ENCODE assay signal across 13 cellular contexts in genomic region chr10:116665541-116666125, GRCh38. TPM values are rescaled to one million over a fixed set of nuclear protein-coding genes. Genes with fewer than 3 reads are reported as not detected.
DNase-seq lines count a peak whose midpoint lies in the region; ATAC-seq and TF ChIP-seq lines count a peak whose summit lies in the region.
"Had no signal": no experiment of that assay in that cellular context is flagged by ENCODE, and none has a peak within 500 bp of the region (broad histone marks: within the 10 kb centered on the region; RNA-seq: fewer than 3 reads in every experiment).

No MANE protein-coding gene starts in this region.

- no peak overlapping the region for H2AK9ac ChIP-seq in IMR-90 (replicated peaks; ENCODE audit: low read depth, low read length, poor library complexity)

- TF ChIP-seq POLR2A in IMR-90 (IDR thresholded peaks at IDR 0.05; ENCODE audit: low read depth, low read length), result no peak

- TF ChIP-seq RAD21 in IMR-90 (IDR thresholded peaks at IDR 0.05; ENCODE audit: low read length), result no peak

- CTCF ChIA-PET in IMR-90 (lab: Yijun Ruan, JAX), result interaction anchor here (0.6 to 1.0 kb wide), 2 partner anchors 16 to 134 kb away, joined by 3 read pairs; no protein-coding TSS in a partner anchor
- CTCF ChIA-PET in PC-3 (lab: Charles Lee), result no interaction called here

- no peaks in the 10 kb centered on the region for H3K36me3 ChIP-seq in IMR-90 (ENCODE audit: control insufficient read depth, insufficient read depth, low read length)
- no peaks in the 10 kb centered on the region for H3K36me3 ChIP-seq in skeletal muscle tissue (ENCODE audit: control insufficient read depth in 3 of 3, insufficient read depth in 3 of 3, low read length in 3 of 3)
- H3K36me3 ChIP-seq in PC-3 (ENCODE audit: low read depth, low read length), result no peaks in the 10 kb centered on the region

- intact Hi-C loops in IMR-90 (cut with micrococcal nuclease) (no loop called here), dorsolateral prefrontal cortex (cut with DNase I) (no loop called here), PC-3 (cut with micrococcal nuclease) (no loop called here), posterior cingulate gyrus (cut with DNase I) (no loop called here)

- no peak overlapping the region for H2BK20ac ChIP-seq in IMR-90 (ENCODE audit: low read depth, low read length)

- H4K20me1 ChIP-seq in IMR-90 (ENCODE audit: insufficient read depth, low read length) (no peaks in the 10 kb centered on the region), PC-3 (ENCODE audit: low read length) (no peaks in the 10 kb centered on the region)

- no peak overlapping the region for H2BK5ac ChIP-seq in IMR-90 (ENCODE audit: low read depth, low read length, poor library complexity, severe bottlenecking)

- no peak overlapping the region for H2BK120ac ChIP-seq in IMR-90 (ENCODE audit: low read depth, low read length)

- H3K4me1 ChIP-seq in IMR-90 (ENCODE audit: control insufficient read depth, insufficient read depth, low read length), result peaks cover 2% of the 10 kb centered on the region; the same call in 1 of the 2 replicates
- peaks cover 0 to 8% (median 0%) of the 10 kb centered on the region in 3 donors for H3K4me1 ChIP-seq in skeletal muscle tissue (ENCODE audit: control insufficient read depth in 3 of 3, insufficient read depth in 3 of 3, low read length in 3 of 3)
- peaks cover 8% of the 10 kb centered on the region; the same call in 1 of the 2 replicates for H3K4me1 ChIP-seq in PC-3 (ENCODE audit: insufficient read depth, low read length)

- no peak overlapping the region for H2BK15ac ChIP-seq in IMR-90 (ENCODE audit: low read depth, low read length)

- dilution Hi-C loops in IMR-90 (cut with HindIII; ENCODE audit: low sequenced_read_pairs, unreplicated experiment), result no loop called here

- no peak overlapping the region for H3K4me3 ChIP-seq in IMR-90 (ENCODE audit: insufficient read depth, low read depth, low read length)
- peak overlapping the region in 39 of 59 donors; percentile 2 to 54 (median 32) for H3K4me3 ChIP-seq in dorsolateral prefrontal cortex
- peak overlapping the region; percentile 40 to 62 (median 60) for H3K4me3 ChIP-seq in skeletal muscle tissue (ENCODE audit: low read length in 3 of 3)
- no peak overlapping the region for H3K4me3 ChIP-seq in PC-3 (ENCODE audit: low read length)

- no peaks in the 10 kb centered on the region for H3K9me2 ChIP-seq in PC-3 (replicated peaks; ENCODE audit: low read length)

- H3K56ac ChIP-seq in IMR-90 (ENCODE audit: extremely low read depth, insufficient read depth, low read length), result no peak overlapping the region

- H4K91ac ChIP-seq in IMR-90 (ENCODE audit: insufficient read depth, low read depth, low read length), result no peak overlapping the region

- H3K18ac ChIP-seq in IMR-90 (ENCODE audit: low read depth, low read length), result no peak overlapping the region

- H3K27me3 ChIP-seq in IMR-90 (ENCODE audit: control insufficient read depth, insufficient read depth, low read length), result no peaks in the 10 kb centered on the region
- H3K27me3 ChIP-seq in dorsolateral prefrontal cortex, result peaks cover 0 to 2% (median 0%) of the 10 kb centered on the region in 45 donors
- peaks cover 0 to 13% (median 7%) of the 10 kb centered on the region in 3 donors for H3K27me3 ChIP-seq in skeletal muscle tissue (ENCODE audit: control insufficient read depth in 3 of 3, insufficient read depth in 3 of 3, low read length in 3 of 3)
- H3K27me3 ChIP-seq in PC-3 (ENCODE audit: low read length), result peaks cover 4% of the 10 kb centered on the region; the same call in 1 of the 2 replicates

- no peaks in the 10 kb centered on the region for H3F3A ChIP-seq in PC-3 (ENCODE audit: low read length, unreplicated experiment)

- in situ Hi-C loops in IMR-90 (cut with MboI; ENCODE audit: low sequenced_read_pairs), result no loop called here

- H3K4ac ChIP-seq in IMR-90 (ENCODE audit: low read depth, low read length), result no peak overlapping the region

- ATAC-seq in IMR-90 (ENCODE audit: low read depth) (peak; percentile 55), PC-3 (no peak)
- ATAC-seq: activated CD4-positive, CD25-positive, alpha-beta regulatory T cell treated with anti-CD3 and anti-CD28 coated beads, Interleukin-2, amount 50 U/mL, for 24 hours had no signal

- H3K79me1 ChIP-seq in IMR-90 (ENCODE audit: low read depth in 1 of 2, low read length in 2 of 2), result no peaks in the 10 kb centered on the region

- no peak overlapping the region for H4K8ac ChIP-seq in IMR-90 (ENCODE audit: low read depth in 2 of 2, low read length in 2 of 2)

- 38% methylated on average over 8 of the region's 13 CpGs; no CpG with 5 or more reads in 1 of the 2 experiments for WGBS in IMR-90 (ENCODE audit: extremely low coverage in 2 of 2, insufficient read length in 1 of 2), 2 experiments

- H2AFZ ChIP-seq in IMR-90 (replicated peaks; ENCODE audit: low read length, poor library complexity) (no peak overlapping the region), PC-3 (ENCODE audit: low read length) (no peak overlapping the region)

- H3K79me2 ChIP-seq in PC-3 (ENCODE audit: low read length), result no peaks in the 10 kb centered on the region

- no peaks in the 10 kb centered on the region for H3K9me1 ChIP-seq in IMR-90 (ENCODE audit: insufficient read depth, low read length)

- H3K27ac ChIP-seq in IMR-90 (ENCODE audit: insufficient read depth, low read length), result no peak overlapping the region
- H3K27ac ChIP-seq in dorsolateral prefrontal cortex, result peak overlapping the region in 4 of 59 donors; percentile 7 to 19 (median 12)
- no peak overlapping the region for H3K27ac ChIP-seq in skeletal muscle tissue (ENCODE audit: low read depth, low read length)
- no peak overlapping the region for H3K27ac ChIP-seq in PC-3 (ENCODE audit: low read length)
- H3K27ac ChIP-seq: C4-2B had no signal

- H3K23ac ChIP-seq in IMR-90 (ENCODE audit: low read depth, low read length), result no peak overlapping the region

- no peak overlapping the region for H4K5ac ChIP-seq in IMR-90 (ENCODE audit: low read depth, low read length)

- DNase-seq in IMR-90 (peak; percentile 5), dorsolateral prefrontal cortex (peak in 1 of 10 donors; percentile 28), medulla oblongata (ENCODE audit: extremely low spot score) (peak; percentile 36), NCI-H510A (lab: John Stamatoyannopoulos, UW) (no peak), PC-3 (no peak), posterior cingulate gyrus (no peak), NCI-H2171 treated with DMSO at 0.1 percent for 48 hours (lab: John Stamatoyannopoulos, UW) (no peak)
- DNase-seq: NCI-H146 had no signal

- no peak for TF ChIP-seq CTCF in IMR-90 (conservative IDR thresholded peaks at IDR 0.05; ENCODE audit: low read depth, low read length)
- TF ChIP-seq CTCF in dorsolateral prefrontal cortex (IDR thresholded peaks at IDR 0.05 in 54 of 56, conservative IDR thresholded peaks at IDR 0.05 in 2 of 56; ENCODE audit: low read depth in 1 of 56, partially characterized antibody in 56 of 56), result no peak
- TF ChIP-seq CTCF in PC-3 (conservative IDR thresholded peaks at IDR 0.05; ENCODE audit: low read depth, low read length), result no peak

- H3K4me2 ChIP-seq in IMR-90 (ENCODE audit: low read depth, low read length) (peak overlapping the region; percentile 56; the same call in 1 of the 2 replicates), PC-3 (ENCODE audit: low read length) (no peak overlapping the region)

- H2AK5ac ChIP-seq in IMR-90 (ENCODE audit: low read depth, low read length), result no peak overlapping the region

- peaks cover 2% of the 10 kb centered on the region; the same call in 1 of the 2 replicates for H3K9me3 ChIP-seq in IMR-90 (ENCODE audit: control insufficient read depth, insufficient read depth, low read length)
- H3K9me3 ChIP-seq in skeletal muscle tissue (ENCODE audit: control insufficient read depth in 3 of 3, low read length in 3 of 3), result peaks cover 0 to 4% (median 0%) of the 10 kb centered on the region in 3 donors
- H3K9me3 ChIP-seq in PC-3 (ENCODE audit: low read length), result no peaks in the 10 kb centered on the region

- BruUV-seq in IMR-90 (replicated peaks; lab: Mats Ljungman, UMichigan) (no TSS peak), PC-3 (replicated peaks; lab: Mats Ljungman, UMichigan) (no TSS peak)

- H3K14ac ChIP-seq in IMR-90 (replicated peaks; ENCODE audit: low read depth, low read length), result no peak overlapping the region

- POLR2A ChIA-PET in IMR-90 (lab: Charles Lee; ENCODE audit: unreplicated experiment) (no interaction called here), PC-3 (lab: Charles Lee; ENCODE audit: unreplicated experiment) (no interaction called here)

- H3K9ac ChIP-seq in IMR-90 (ENCODE audit: low read depth, low read length) (no peak overlapping the region), skeletal muscle tissue (ENCODE audit: low read depth in 1 of 3, low read length in 3 of 3) (peak overlapping the region; percentile 16 to 68 (median 52)), PC-3 (ENCODE audit: low read length) (no peak overlapping the region)

TF ChIP-seq in IMR-90, 13 proteins besides CTCF, POLR2A, EP300 and RAD21 (continues in another document):
- TF ChIP-seq MAZ (IDR thresholded peaks at IDR 0.05; ENCODE audit: borderline replicate concordance, low read depth, low read length) (no peak), RCOR1 (IDR thresholded peaks at IDR 0.05; ENCODE audit: insufficient replicate concordance, low read length) (no peak), SMC3 (IDR thresholded peaks at IDR 0.05; ENCODE audit: low read depth, low read length) (no peak), MAFK (IDR thresholded peaks at IDR 0.05; ENCODE audit: low read depth, low read length) (no peak), CHD1 (IDR thresholded peaks at IDR 0.05; ENCODE audit: low read depth, low read length) (no peak), USF2 (IDR thresholded peaks at IDR 0.05; ENCODE audit: low read depth, low read length) (no peak), CEBPB (IDR thresholded peaks at IDR 0.05; ENCODE audit: low read depth, low read length) (no peak), MXI1 (IDR thresholded peaks at IDR 0.05; ENCODE audit: borderline replicate concordance, low read depth, low read length) (no peak), BHLHE40 (IDR thresholded peaks at IDR 0.05; ENCODE audit: low read depth, low read length) (no peak), FOS (IDR thresholded peaks at IDR 0.05; ENCODE audit: low read depth, low read length) (no peak)

RNA-seq across cellular contexts. Expression of gene PNLIPRP2, which starts 44.9 kb away (rescaled TPM):
- not detected in 2 replicates for total RNA-seq in IMR-90 (2012; rRNA removed)
- not detected in 2 replicates for polyA plus RNA-seq in IMR-90 (2012; rRNA removed)
- not detected in 2 replicates for polyA plus RNA-seq in IMR-90 (2012; cell fraction: cytosol; rRNA removed)
- not detected in 2 replicates for polyA plus RNA-seq in IMR-90 (2012; cell fraction: nucleus; rRNA removed; ENCODE audit: low replicate concordance)
- total RNA-seq in dorsolateral prefrontal cortex, result not detected
- not detected for total RNA-seq in skeletal muscle tissue
- not detected in 2 replicates for total RNA-seq in PC-3 (2014; rRNA removed)
- total RNA-seq: activated T-helper 1 cell treated with anti-CD3 and anti-CD28 coated beads, Interleukin-12 subunit alpha, Interleukin-12 subunit beta, Interleukin-2, Interleukin-4 antibody, amounts not matched to agents 30 ng/mL and 10 ng/mL and 1 ng/mL, durations not matched to agents 14 hours and 24 hours and 36 hours; bronchial epithelial cell had no signal

Comparison
In these comparisons a context has a peak if more than half of its experiments do, and no peak if none do; other contexts are left out.
1. DNase-seq: peak in IMR-90 (single experiment) and medulla oblongata (single experiment); none in NCI-H510A (single experiment), PC-3 (single experiment), posterior cingulate gyrus (0 of 10) and NCI-H2171 treated with DMSO at 0.1 percent for 48 hours (single experiment).
2. H3K4me3 ChIP-seq: peak in dorsolateral prefrontal cortex (39 of 59) and skeletal muscle tissue (3 of 3); none in IMR-90 (single experiment) and PC-3 (single experiment).
3. H3K9ac ChIP-seq: peak in skeletal muscle tissue (3 of 3); none in IMR-90 (single experiment) and PC-3 (single experiment).